In the genomic region with DNA sequence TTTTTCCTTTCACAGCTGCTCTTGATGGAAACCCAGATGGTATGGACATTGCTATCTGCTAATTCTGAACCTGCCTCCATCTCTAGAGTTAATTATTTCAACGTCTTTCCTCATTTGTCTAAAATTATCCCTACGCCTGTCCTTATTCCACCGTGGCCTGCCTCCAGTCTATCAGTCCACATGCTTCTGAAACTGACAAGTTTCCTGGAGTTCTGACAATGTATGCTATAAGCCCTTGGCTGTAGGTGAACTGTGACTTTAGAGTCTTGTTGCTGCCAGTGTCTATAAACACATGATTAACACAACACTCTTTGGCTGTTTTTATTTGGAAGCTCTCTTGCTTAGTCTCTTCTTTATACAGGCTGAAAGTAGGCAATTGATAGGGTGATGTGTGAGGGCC, we compare ENCODE assay signal across 16 cellular contexts.
DNase-seq lines count a peak whose midpoint lies in the region; ATAC-seq and TF ChIP-seq lines count a peak whose summit lies in the region.
"Had no signal": no experiment of that assay in that cellular context is flagged by ENCODE, and none has a peak within 500 bp of the region (broad histone marks: within the 10 kb centered on the region; RNA-seq: fewer than 3 reads in every experiment).

No MANE protein-coding gene starts in this region.

- DNase-seq in Right ventricle myocardium inferior (ENCODE audit: missing footprints) (no peak), right atrium auricular region (ENCODE audit: low spot score) (no peak), heart right ventricle (peak in 1 of 2 donors; percentile 22), cardiac septum (ENCODE audit: low spot score) (no peak), neuronal stem cell (ENCODE audit: low spot score) (no peak)
- no peak for DNase-seq in stimulated activated CD4-positive, alpha-beta T cell treated with anti-CD3 and anti-CD28 coated beads, Interleukin-4, amount 100 ng/mL, for 24 hours
- DNase-seq: Caco-2; CD4-positive, CD25-positive, alpha-beta regulatory T cell; CD8-positive, alpha-beta T cell; DMS153; DND-41; H9 had no signal

- no peaks in the 10 kb centered on the region for H3K79me1 ChIP-seq in neuronal stem cell (ENCODE audit: low read depth, low read length)

- H3K36me3 ChIP-seq in right atrium auricular region = no peaks in the 10 kb centered on the region
- H3K36me3 ChIP-seq in heart right ventricle = no peaks in the 10 kb centered on the region
- no peaks in the 10 kb centered on the region for H3K36me3 ChIP-seq in neuronal stem cell (replicated peaks in 1 of 2; ENCODE audit: control insufficient read depth in 2 of 2, insufficient read depth in 2 of 2, low read length in 2 of 2)
- H3K36me3 ChIP-seq: BLaER1 had no signal

- H3K18ac ChIP-seq in neuronal stem cell (ENCODE audit: low read length) = no peak overlapping the region

- H2BK12ac ChIP-seq in neuronal stem cell (ENCODE audit: low read length) = no peak overlapping the region

- no peak overlapping the region for H2AK5ac ChIP-seq in neuronal stem cell (ENCODE audit: low read depth, low read length)

- H3K4me1 ChIP-seq in right atrium auricular region = no peaks in the 10 kb centered on the region
- H3K4me1 ChIP-seq in heart right ventricle = no peaks in the 10 kb centered on the region
- H3K4me1 ChIP-seq in neuronal stem cell (ENCODE audit: control insufficient read depth in 2 of 2, insufficient read depth in 1 of 2, low read depth in 1 of 2, low read length in 2 of 2) = no peaks in the 10 kb centered on the region
- H3K4me1 ChIP-seq: BLaER1, Caco-2 had no signal

- H3K4me3 ChIP-seq in right atrium auricular region (no peak overlapping the region), heart right ventricle (no peak overlapping the region), neuronal stem cell (ENCODE audit: low read length in 2 of 2) (no peak overlapping the region)
- H3K4me3 ChIP-seq: BLaER1 had no signal

- no peak overlapping the region for H2BK120ac ChIP-seq in neuronal stem cell (ENCODE audit: low read depth, low read length)

- H3K27ac ChIP-seq in right atrium auricular region = no peak overlapping the region
- H3K27ac ChIP-seq in heart right ventricle = peak overlapping the region in 1 of 10 donors; percentile 2
- no peak overlapping the region for H3K27ac ChIP-seq in neuronal stem cell (replicated peaks; ENCODE audit: low read length)
- H3K27ac ChIP-seq: 22Rv1, BLaER1, C4-2B had no signal

- H2BK5ac ChIP-seq in neuronal stem cell (ENCODE audit: low read length) = no peak overlapping the region

- H2AFZ ChIP-seq in neuronal stem cell (ENCODE audit: low read length) = peak overlapping the region; percentile 19

- H4K91ac ChIP-seq in neuronal stem cell (ENCODE audit: low read depth, low read length, poor library complexity) = no peak overlapping the region

- intact Hi-C loops in Right ventricle myocardium inferior (cut with DNase I) (no loop called here), heart right ventricle (cut with DNase I) (loop anchor here in 1 of 10 donors (5.0 kb wide), 1 partner anchor 53 kb away; no protein-coding TSS in a partner anchor), cardiac septum (cut with DNase I) (no loop called here)

- H3K27me3 ChIP-seq in right atrium auricular region (no peaks in the 10 kb centered on the region), heart right ventricle (no peaks in the 10 kb centered on the region), neuronal stem cell (ENCODE audit: control insufficient read depth in 3 of 3, insufficient read depth in 3 of 3, low read depth in 1 of 3, low read length in 3 of 3) (no peaks in the 10 kb centered on the region)
- H3K27me3 ChIP-seq: BLaER1 had no signal

- TF ChIP-seq CTCF in right atrium auricular region (IDR thresholded peaks at IDR 0.05) = no peak
- TF ChIP-seq CTCF in heart right ventricle (IDR thresholded peaks at IDR 0.05) = no peak

- no peak overlapping the region for H3K4me2 ChIP-seq in neuronal stem cell (ENCODE audit: insufficient read depth, low read length, poor library complexity, severe bottlenecking)
- H3K4me2 ChIP-seq: BLaER1 had no signal

- peak; percentile 76 for ATAC-seq in Right ventricle myocardium inferior
- peak; percentile 64 to 99 (median 77) for ATAC-seq in heart right ventricle
- ATAC-seq: CD8-positive, alpha-beta T cell; HCT116 had no signal

- no peak overlapping the region for H3K23ac ChIP-seq in neuronal stem cell (ENCODE audit: low read depth, low read length, poor library complexity)

- 21 to 32% methylated on average over 3 of the region's 3 CpGs for WGBS in heart right ventricle, 2 donors
- no CpG with 5 or more reads among the region's 3 CpGs for WGBS in neuronal stem cell (ENCODE audit: extremely low coverage in 2 of 2, insufficient read length in 2 of 2, insufficient replicate concordance in 1 of 2), 2 donors

- H3K4ac ChIP-seq in neuronal stem cell (ENCODE audit: low read length) = no peak overlapping the region

- no peak overlapping the region for H3K14ac ChIP-seq in neuronal stem cell (ENCODE audit: low read length)

- no peak overlapping the region for H3K9ac ChIP-seq in neuronal stem cell (ENCODE audit: low read depth, low read length, poor library complexity)
- H3K9ac ChIP-seq: BLaER1 had no signal

- no peak overlapping the region for H2BK15ac ChIP-seq in neuronal stem cell (ENCODE audit: low read length)

- no peak overlapping the region for H4K8ac ChIP-seq in neuronal stem cell (ENCODE audit: low read depth, low read length)

- H3K9me3 ChIP-seq in right atrium auricular region (no peaks in the 10 kb centered on the region), heart right ventricle (peaks cover 0 to 10% (median 0%) of the 10 kb centered on the region in 11 donors), neuronal stem cell (replicated peaks in 1 of 2; ENCODE audit: control insufficient read depth in 2 of 2, insufficient read depth in 1 of 2, low read depth in 1 of 2, low read length in 2 of 2) (no peaks in the 10 kb centered on the region)
- H3K9me3 ChIP-seq: BLaER1, Caco-2 had no signal
